In genomic region chr18:36492604-36493329, GRCh38 we compare ENCODE assay signal across 24 cellular contexts.
DNase-seq lines count a peak whose midpoint lies in the region; ATAC-seq, FAIRE-seq and TF ChIP-seq lines count a peak whose summit lies in the region.
"Had no signal": no experiment of that assay in that cellular context is flagged by ENCODE, and none has a peak within 500 bp of the region (broad histone marks: within the 10 kb centered on the region; RNA-seq: fewer than 3 reads in every experiment).

No MANE protein-coding gene starts in this region.

- H4K8ac ChIP-seq in neuronal stem cell (ENCODE audit: low read depth, low read length): no peak overlapping the region

- no peaks in the 10 kb centered on the region for H3K9me3 Mint-ChIP-seq in activated naive CD4-positive, alpha-beta T cell treated with anti-CD3 and anti-CD28 coated beads for 36 hours
- H3K9me3 Mint-ChIP-seq: natural killer cell; stimulated activated naive CD8-positive, alpha-beta T cell treated with anti-CD3 and anti-CD28 coated beads, Interleukin-15, amount 100 ng/mL, for 72 hours had no signal

- TF ChIP-seq RAD21 in GM12878 (IDR thresholded peaks at IDR 0.05; ENCODE audit: insufficient read depth, low read depth, low read length): no peak

- RAD21 ChIA-PET in GM12878 (lab: Charles Lee; ENCODE audit: unreplicated experiment): interaction anchor here (0.6 to 3.0 kb wide), 11 partner anchors 18 to 194 kb away, joined by 3 to 18 read pairs (median 4); no protein-coding TSS in a partner anchor

- TF ChIP-seq CTCF in GM12878 (IDR thresholded peaks at IDR 0.05 in 2 of 3, conservative IDR thresholded peaks at IDR 0.05 in 1 of 3; ENCODE audit: control insufficient read depth in 2 of 3, extremely low read depth in 1 of 3, insufficient read depth in 1 of 3, low read depth in 3 of 3, low read length in 3 of 3): no peak

- H2BK120ac ChIP-seq in neuronal stem cell (ENCODE audit: low read depth, low read length): no peak overlapping the region

- no peak overlapping the region for H3K4ac ChIP-seq in neuronal stem cell (ENCODE audit: low read length)

- H3K27me3 ChIP-seq in GM23248 (replicated peaks; ENCODE audit: insufficient read depth) (no peaks in the 10 kb centered on the region), GM12878 (replicated peaks in 1 of 2; ENCODE audit: control insufficient read depth in 2 of 2, insufficient read depth in 2 of 2, low read length in 1 of 2) (no peaks in the 10 kb centered on the region), neuronal stem cell (ENCODE audit: control insufficient read depth in 3 of 3, insufficient read depth in 3 of 3, low read depth in 1 of 3, low read length in 3 of 3) (no peaks in the 10 kb centered on the region)
- H3K27me3 ChIP-seq: pancreas, sigmoid colon, thyroid gland had no signal

- ATAC-seq in GM12878: peak; percentile 28
- ATAC-seq in HG03442 (IDR thresholded peaks at IDR 0.05; ENCODE audit: unreplicated experiment): no peak
- ATAC-seq: natural killer cell; stimulated activated naive CD8-positive, alpha-beta T cell treated with anti-CD3 and anti-CD28 coated beads, Interleukin-15, amount 100 ng/mL, for 72 hours had no signal

- no peak overlapping the region for H2AK5ac ChIP-seq in neuronal stem cell (ENCODE audit: low read depth, low read length)

- H4K20me1 ChIP-seq in GM23248 (ENCODE audit: insufficient read depth) (no peaks in the 10 kb centered on the region), GM12878 (ENCODE audit: control insufficient read depth, insufficient read depth) (no peaks in the 10 kb centered on the region)

- no peaks in the 10 kb centered on the region for H3K9me2 ChIP-seq in GM23248 (ENCODE audit: insufficient read depth)

- no peak overlapping the region for H3K14ac ChIP-seq in neuronal stem cell (ENCODE audit: low read length)

- peaks cover 6% of the 10 kb centered on the region for H3K27me3 Mint-ChIP-seq in activated naive CD4-positive, alpha-beta T cell treated with anti-CD3 and anti-CD28 coated beads for 36 hours (ENCODE audit: low read depth)

- H3K27ac Mint-ChIP-seq in activated naive CD4-positive, alpha-beta T cell treated with anti-CD3 and anti-CD28 coated beads for 36 hours: no peak overlapping the region
- H3K27ac Mint-ChIP-seq: activated naive CD8-positive, alpha-beta T cell; natural killer cell; stimulated activated naive CD8-positive, alpha-beta T cell treated with anti-CD3 and anti-CD28 coated beads, Interleukin-15, amount 100 ng/mL, for 72 hours had no signal

- SMC1A ChIA-PET in GM12878 (lab: Charles Lee; ENCODE audit: uncharacterized antibody, unreplicated experiment): interaction anchor here (0.6 to 4.5 kb wide), 13 partner anchors 12 to 159 kb away, joined by 3 to 37 read pairs (median 6); no protein-coding TSS in a partner anchor

- H3K9me3 ChIP-seq in GM23248 (ENCODE audit: low read depth): no peaks in the 10 kb centered on the region
- no peaks in the 10 kb centered on the region for H3K9me3 ChIP-seq in GM12878 (replicated peaks; ENCODE audit: control insufficient read depth, insufficient read depth, low read length)
- no peaks in the 10 kb centered on the region for H3K9me3 ChIP-seq in neuronal stem cell (replicated peaks in 1 of 2; ENCODE audit: control insufficient read depth in 2 of 2, insufficient read depth in 1 of 2, low read depth in 1 of 2, low read length in 2 of 2)
- H3K9me3 ChIP-seq: HAP-1, pancreas, sigmoid colon, thyroid gland had no signal

- DNase-seq in EH (ENCODE audit: low read depth): peak; percentile 22
- peak; percentile 9 for DNase-seq in GM23248
- DNase-seq in GM12878 (ENCODE audit: low read depth, low spot score): no peak
- no peak for DNase-seq in neuronal stem cell (ENCODE audit: low spot score)
- no peak for DNase-seq in activated CD4-positive, alpha-beta T cell treated with anti-CD3 and anti-CD28 coated beads for 48 hours
- no peak for DNase-seq in activated naive CD4-positive, alpha-beta T cell treated with anti-CD3 and anti-CD28 coated beads for 36 hours
- DNase-seq: activated CD4-positive, alpha-beta T cell treated with anti-CD3 and anti-CD28 coated beads, Interleukin-2, amount 50 U/mL, for 48 hours; activated CD8-positive, alpha-beta memory T cell treated with anti-CD3 and anti-CD28 coated beads, Interleukin-2, amount 50 U/mL, for 4 hours; aorta; CD4-positive, CD25-positive, alpha-beta regulatory T cell; hypothalamus; natural killer cell; NCI-H2029 treated with DMSO at 0.1 percent for 48 hours; NCI-H345; NCI-H774; sigmoid colon; stimulated activated naive CD8-positive, alpha-beta T cell treated with anti-CD3 and anti-CD28 coated beads, Interleukin-15, amount 100 ng/mL, for 72 hours; thyroid gland; WERI-Rb-1 had no signal

- in situ Hi-C loops in GM23248 (cut with MboI) (no loop called here), GM12878 (cut with MboI) (no loop called here)

- H4K91ac ChIP-seq in neuronal stem cell (ENCODE audit: low read depth, low read length, poor library complexity): no peak overlapping the region

- H3K36me3 ChIP-seq in GM23248 (ENCODE audit: low read depth) (no peaks in the 10 kb centered on the region), GM12878 (ENCODE audit: control insufficient read depth in 2 of 2, insufficient read depth in 2 of 2, low read length in 1 of 2) (no peaks in the 10 kb centered on the region), neuronal stem cell (replicated peaks in 1 of 2; ENCODE audit: control insufficient read depth in 2 of 2, insufficient read depth in 2 of 2, low read length in 2 of 2) (no peaks in the 10 kb centered on the region)
- H3K36me3 ChIP-seq: HAP-1, pancreas, sigmoid colon, thyroid gland, WERI-Rb-1 had no signal

- FAIRE-seq in GM12878 (lab: Jason Lieb, UNC): no peak
- FAIRE-seq: pancreas had no signal

- WGBS in GM23248 (ENCODE audit: low coverage in 1 of 2, low lambda C conversion rate in 2 of 2, missing lambda C conversion rate in 2 of 2), 2 experiments: 91 to 93% methylated on average over 6 of the region's 6 CpGs
- 27% methylated on average over 6 of the region's 6 CpGs for WGBS in GM12878 (ENCODE audit: insufficient coverage, insufficient replicate concordance, low lambda C conversion rate, missing lambda C conversion rate)
- WGBS in neuronal stem cell (ENCODE audit: extremely low coverage in 2 of 2, insufficient read length in 2 of 2, insufficient replicate concordance in 1 of 2), 2 donors: no CpG with 5 or more reads among the region's 6 CpGs

- H3K27ac ChIP-seq in GM23248: no peak overlapping the region
- no peak overlapping the region for H3K27ac ChIP-seq in GM12878 (ENCODE audit: control insufficient read depth, insufficient read depth)
- H3K27ac ChIP-seq in neuronal stem cell (replicated peaks; ENCODE audit: low read length): no peak overlapping the region
- H3K27ac ChIP-seq: HL-60, sigmoid colon, thyroid gland, WERI-Rb-1 had no signal

- no peak overlapping the region for H3K18ac ChIP-seq in neuronal stem cell (ENCODE audit: low read length)

- H3K4me1 ChIP-seq in GM23248 (ENCODE audit: insufficient read depth) (no peaks in the 10 kb centered on the region), GM12878 (ENCODE audit: control insufficient read depth, insufficient read depth, low read length) (peaks cover 7% of the 10 kb centered on the region), neuronal stem cell (ENCODE audit: control insufficient read depth in 2 of 2, insufficient read depth in 1 of 2, low read depth in 1 of 2, low read length in 2 of 2) (peaks cover 18 to 21% of the 10 kb centered on the region in 2 donors)
- H3K4me1 ChIP-seq: pancreas, sigmoid colon, thyroid gland had no signal

- POLR2A ChIA-PET in GM12878 (lab: Charles Lee): interaction anchor here (0.6 to 1.4 kb wide), 12 partner anchors 13 to 146 kb away, joined by 3 to 8 read pairs (median 4); no protein-coding TSS in a partner anchor

- H3K79me2 ChIP-seq in GM23248 (ENCODE audit: insufficient read depth) (no peaks in the 10 kb centered on the region), GM12878 (ENCODE audit: control insufficient read depth, insufficient read depth, low read length) (no peaks in the 10 kb centered on the region)

- H3K9ac ChIP-seq in GM23248: no peak overlapping the region
- H3K9ac ChIP-seq in GM12878 (ENCODE audit: control insufficient read depth, insufficient read depth, low read length): no peak overlapping the region
- H3K9ac ChIP-seq in neuronal stem cell (ENCODE audit: low read depth, low read length, poor library complexity): peak overlapping the region; percentile 31

- H3K4me3 Mint-ChIP-seq in activated naive CD4-positive, alpha-beta T cell treated with anti-CD3 and anti-CD28 coated beads for 36 hours: no peak overlapping the region
- H3K4me3 Mint-ChIP-seq: activated naive CD8-positive, alpha-beta T cell; CD4-positive, CD25-positive, alpha-beta regulatory T cell; natural killer cell; stimulated activated naive CD8-positive, alpha-beta T cell treated with anti-CD3 and anti-CD28 coated beads, Interleukin-15, amount 100 ng/mL, for 72 hours had no signal

- intact Hi-C loops in GM12878 (cut with micrococcal nuclease; ENCODE audit: unreplicated experiment): loop anchor here (1.0 kb wide), 1 partner anchor 126 kb away; no protein-coding TSS in a partner anchor
- intact Hi-C loops in activated naive CD4-positive, alpha-beta T cell treated with anti-CD3 and anti-CD28 coated beads for 36 hours (cut with micrococcal nuclease): no loop called here

- BruUV-seq in GM12878 (replicated peaks; lab: Mats Ljungman, UMichigan): no TSS peak

- H2BK5ac ChIP-seq in neuronal stem cell (ENCODE audit: low read length): no peak overlapping the region

- no peak for TF ChIP-seq POLR2A in GM12878 (IDR thresholded peaks at IDR 0.05; ENCODE audit: low read depth, low read length)

- H3K23ac ChIP-seq in neuronal stem cell (ENCODE audit: low read depth, low read length, poor library complexity): no peak overlapping the region

- no peak overlapping the region for H3K4me3 ChIP-seq in GM23248
- no peak overlapping the region for H3K4me3 ChIP-seq in GM12878
- H3K4me3 ChIP-seq in neuronal stem cell (ENCODE audit: low read length in 2 of 2): no peak overlapping the region
- H3K4me3 ChIP-seq: HAP-1, sigmoid colon, thyroid gland had no signal

- H3K4me1 Mint-ChIP-seq in activated naive CD4-positive, alpha-beta T cell treated with anti-CD3 and anti-CD28 coated beads for 36 hours (ENCODE audit: low read depth): no peaks in the 10 kb centered on the region
- H3K4me1 Mint-ChIP-seq: CD4-positive, CD25-positive, alpha-beta regulatory T cell; natural killer cell; stimulated activated naive CD8-positive, alpha-beta T cell treated with anti-CD3 and anti-CD28 coated beads, Interleukin-15, amount 100 ng/mL, for 72 hours had no signal

- no peak overlapping the region for H2BK15ac ChIP-seq in neuronal stem cell (ENCODE audit: low read length)

- no peaks in the 10 kb centered on the region for H3F3A ChIP-seq in GM23248 (ENCODE audit: insufficient read depth)

- H3K4me2 ChIP-seq in GM23248 (ENCODE audit: unreplicated experiment) (no peak overlapping the region), GM12878 (ENCODE audit: control insufficient read depth, insufficient read depth) (no peak overlapping the region), neuronal stem cell (ENCODE audit: insufficient read depth, low read length, poor library complexity, severe bottlenecking) (no peak overlapping the region)

- H2AFZ ChIP-seq in GM23248: 0 out of 2 replicates have a peak overlapping the region, but pooled peaks have one; percentile 50
- H2AFZ ChIP-seq in GM12878 (ENCODE audit: control insufficient read depth, low read depth, low read length): no peak overlapping the region
- no peak overlapping the region for H2AFZ ChIP-seq in neuronal stem cell (ENCODE audit: low read length)

- no peak overlapping the region for H2BK12ac ChIP-seq in neuronal stem cell (ENCODE audit: low read length)

- H3K36me3 Mint-ChIP-seq in activated naive CD4-positive, alpha-beta T cell treated with anti-CD3 and anti-CD28 coated beads for 36 hours (ENCODE audit: low read depth): no peaks in the 10 kb centered on the region
- H3K36me3 Mint-ChIP-seq: activated naive CD8-positive, alpha-beta T cell; CD4-positive, CD25-positive, alpha-beta regulatory T cell; natural killer cell had no signal

- TF ChIP-seq EP300 in GM12878 (IDR thresholded peaks at IDR 0.05; ENCODE audit: borderline replicate concordance in 1 of 2, control insufficient read depth in 1 of 2, low read depth in 2 of 2, low read length in 2 of 2): no peak

- no peaks in the 10 kb centered on the region for H3K79me1 ChIP-seq in neuronal stem cell (ENCODE audit: low read depth, low read length)

- CTCF ChIA-PET in GM12878 (lab: Yijun Ruan, JAX): interaction anchor here (1.6 to 3.7 kb wide), 2 partner anchors 11 to 79 kb away, joined by 4 to 23 read pairs; no protein-coding TSS in a partner anchor
- CTCF ChIA-PET in activated naive CD4-positive, alpha-beta T cell treated with anti-CD3 and anti-CD28 coated beads for 36 hours (lab: Charles Lee): no interaction called here

Comparison
In these comparisons a context has a peak if more than half of its experiments do, and no peak if none do; other contexts are left out.
1. DNase-seq: peak in EH (single experiment) and GM23248 (single experiment); none in GM12878 (single experiment), neuronal stem cell (single experiment), activated CD4-positive, alpha-beta T cell treated with anti-CD3 and anti-CD28 coated beads for 48 hours (single experiment) and activated naive CD4-positive, alpha-beta T cell treated with anti-CD3 and anti-CD28 coated beads for 36 hours (single experiment).